Comparison of ENCODE assay signal across 1 cellular context in the genomic region with DNA sequence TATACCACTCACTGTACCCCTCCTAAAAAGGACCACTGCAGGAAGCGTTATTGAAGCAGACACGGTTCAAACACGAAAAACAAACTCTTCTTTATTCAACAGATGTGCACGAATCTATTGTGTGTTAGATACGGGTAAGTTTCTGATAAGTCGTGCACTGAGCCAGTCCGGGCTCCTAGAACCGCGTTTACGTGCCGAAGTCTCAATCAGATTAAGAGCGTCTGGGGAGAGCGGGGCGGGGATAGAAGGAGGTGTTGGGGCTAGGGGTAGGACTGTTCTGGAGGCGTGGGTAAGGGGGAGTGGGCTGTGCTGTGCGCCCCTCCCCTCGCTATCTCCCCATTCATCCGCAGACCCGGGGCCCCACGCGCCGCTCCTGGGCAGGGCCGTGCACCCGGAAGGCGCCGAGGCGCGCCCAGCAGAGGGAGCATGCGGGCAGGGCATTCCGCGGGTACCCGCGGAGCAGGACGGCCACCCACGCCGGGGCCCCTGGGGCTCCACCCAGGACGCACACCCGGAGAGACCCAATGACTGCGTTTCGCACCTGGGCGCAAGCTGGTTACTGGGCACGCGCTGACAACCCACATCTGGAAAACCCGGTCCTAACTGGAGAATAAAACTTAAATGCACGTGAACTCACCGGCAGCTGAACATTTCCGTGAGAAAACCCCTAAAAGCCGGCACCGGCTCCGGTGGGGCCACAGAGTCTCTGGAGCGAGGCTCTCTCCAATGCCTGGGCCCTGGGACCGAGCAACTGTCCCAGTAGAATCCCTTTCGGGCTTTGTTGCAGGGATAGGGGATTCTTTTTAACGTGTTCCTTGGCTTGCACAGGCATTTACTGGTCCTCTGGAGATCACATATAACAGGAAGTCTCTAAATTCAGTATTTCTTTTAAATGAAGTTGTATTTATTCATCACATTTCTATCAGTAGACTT.
TF ChIP-seq lines count a peak whose summit lies in the region.

No MANE protein-coding gene starts in this region.

TF ChIP-seq in HepG2, 621 proteins besides CTCF, POLR2A, EP300 and RAD21 (continued from another document and continues in another):
- 0 out of 2 replicates have a peak, but pooled peaks have one; percentile 35 for TF ChIP-seq ZNF777 (CRISPR knock-in tag; IDR thresholded peaks at IDR 0.05)
- no peak for TF ChIP-seq RELA (CRISPR knock-in tag; IDR thresholded peaks at IDR 0.05)
- TF ChIP-seq HOXA9 (CRISPR knock-in tag; IDR thresholded peaks at IDR 0.05; ENCODE audit: borderline replicate concordance) = peak; percentile 8; the same call in 1 of the 2 replicates
- TF ChIP-seq CCDC6 (CRISPR knock-in tag; IDR thresholded peaks at IDR 0.05) = peak; percentile 47; the same call in 1 of the 2 replicates
- peak; percentile 84; the same call in 1 of the 2 replicates for TF ChIP-seq ZNF335 (CRISPR knock-in tag; IDR thresholded peaks at IDR 0.05)
- TF ChIP-seq WIZ (CRISPR knock-in tag; IDR thresholded peaks at IDR 0.05) = no peak
- no peak for TF ChIP-seq NR3C1 (CRISPR knock-in tag; IDR thresholded peaks at IDR 0.05)
- 0 out of 2 replicates have a peak, but pooled peaks have one; percentile 24 for TF ChIP-seq GABPA (IDR thresholded peaks at IDR 0.05; ENCODE audit: low read depth, low read length)
- TF ChIP-seq GABPA (CRISPR knock-in tag; IDR thresholded peaks at IDR 0.05; ENCODE audit: low read depth) = peak; percentile 21; the same call in 1 of the 2 replicates
- TF ChIP-seq EZH2 (conservative IDR thresholded peaks at IDR 0.05; ENCODE audit: low read depth, low read length) = no peak
- TF ChIP-seq CENPT (CRISPR knock-in tag; IDR thresholded peaks at IDR 0.05; ENCODE audit: low read depth) = peak; percentile 79; the same call in 1 of the 2 replicates
- TF ChIP-seq AGO1 (IDR thresholded peaks at IDR 0.05; ENCODE audit: low read depth, low read length, poor library complexity, severe bottlenecking) = no peak
- no peak for TF ChIP-seq ZFP36 (IDR thresholded peaks at IDR 0.05; ENCODE audit: borderline replicate concordance, low read depth, low read length, partially characterized antibody)
- peak; percentile 72; the same call in 1 of the 2 replicates for TF ChIP-seq ZFX (CRISPR knock-in tag; IDR thresholded peaks at IDR 0.05; ENCODE audit: low read depth)
- no peak for TF ChIP-seq ZNF224 (CRISPR knock-in tag; IDR thresholded peaks at IDR 0.05)
- peak; percentile 90; the same call in 1 of the 2 replicates for TF ChIP-seq MTA1 (CRISPR knock-in tag; IDR thresholded peaks at IDR 0.05; ENCODE audit: borderline replicate concordance)
- TF ChIP-seq MAX (IDR thresholded peaks at IDR 0.05) = peak; percentile 90
- TF ChIP-seq ATAD3A (CRISPR knock-in tag; IDR thresholded peaks at IDR 0.05) = no peak
- peak; percentile 42; the same call in 1 of the 2 replicates for TF ChIP-seq ZNF121 (CRISPR knock-in tag; IDR thresholded peaks at IDR 0.05)
- TF ChIP-seq, protein P1, sequence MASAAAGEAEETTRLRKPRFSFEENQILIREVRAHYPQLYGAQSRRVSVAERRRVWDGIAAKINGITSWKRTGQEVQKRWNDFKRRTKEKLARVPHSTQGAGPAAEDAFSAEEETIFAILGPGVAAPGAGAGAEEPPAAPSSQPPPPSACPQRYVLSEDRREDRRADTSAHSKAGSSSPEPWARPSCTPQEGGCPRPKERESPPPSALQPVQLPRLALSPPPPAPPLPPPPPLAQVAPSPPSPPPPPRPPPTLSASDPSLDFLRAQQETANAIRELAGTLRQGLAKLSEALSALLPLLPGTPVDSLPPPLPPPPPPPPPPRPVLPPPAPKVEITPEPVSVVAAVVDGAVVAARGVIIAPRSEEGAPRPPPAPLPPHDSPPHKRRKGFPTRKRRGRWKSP (CRISPR knock-in tag; IDR thresholded peaks at IDR 0.05) = peak; percentile 32
- TF ChIP-seq ZNF337 (CRISPR knock-in tag; IDR thresholded peaks at IDR 0.05; ENCODE audit: borderline replicate concordance, low read depth) = no peak
- TF ChIP-seq CHCHD3 (CRISPR knock-in tag; IDR thresholded peaks at IDR 0.05) = no peak
- TF ChIP-seq CBX2 (IDR thresholded peaks at IDR 0.05; ENCODE audit: low read depth, low read length) = no peak
- TF ChIP-seq CBX2 (CRISPR knock-in tag; IDR thresholded peaks at IDR 0.05; ENCODE audit: low read depth) = no peak
- TF ChIP-seq HNRNPK (IDR thresholded peaks at IDR 0.05; ENCODE audit: low read depth, low read length, poor library complexity, severe bottlenecking) = peak; percentile 98
- TF ChIP-seq MTA3 (CRISPR knock-in tag; IDR thresholded peaks at IDR 0.05) = no peak
- peak; percentile 73; the same call in 1 of the 2 replicates for TF ChIP-seq HDAC2 (CRISPR knock-in tag; IDR thresholded peaks at IDR 0.05)
- 0 out of 2 replicates have a peak, but pooled peaks have one; percentile 48 for TF ChIP-seq PRMT3 (CRISPR knock-in tag; IDR thresholded peaks at IDR 0.05; ENCODE audit: borderline replicate concordance, low read depth)
- TF ChIP-seq ZBTB39 (CRISPR knock-in tag; IDR thresholded peaks at IDR 0.05) = peak; percentile 80; the same call in 1 of the 2 replicates
- no peak for TF ChIP-seq ZSCAN5A (CRISPR knock-in tag; IDR thresholded peaks at IDR 0.05; ENCODE audit: borderline replicate concordance)
- no peak for TF ChIP-seq E2F1 (CRISPR knock-in tag; IDR thresholded peaks at IDR 0.05)
- no peak for TF ChIP-seq SETDB1 (CRISPR knock-in tag; IDR thresholded peaks at IDR 0.05; ENCODE audit: borderline replicate concordance)
- no peak for TF ChIP-seq ATF7-NPFF (CRISPR knock-in tag; IDR thresholded peaks at IDR 0.05; ENCODE audit: low read depth)
- TF ChIP-seq KLF12 (CRISPR knock-in tag; IDR thresholded peaks at IDR 0.05; ENCODE audit: borderline replicate concordance) = peak; percentile 77; the same call in 1 of the 2 replicates
- TF ChIP-seq ZNF761 (CRISPR knock-in tag; conservative IDR thresholded peaks at IDR 0.05) = 0 out of 2 replicates have a peak, but pooled peaks have one; percentile 46
- 0 out of 2 replicates have a peak, but pooled peaks have one; percentile 72 for TF ChIP-seq TBP (CRISPR knock-in tag; IDR thresholded peaks at IDR 0.05)
- no peak for TF ChIP-seq TOPORS (CRISPR knock-in tag; IDR thresholded peaks at IDR 0.05)
- TF ChIP-seq ZBTB2 (CRISPR knock-in tag; IDR thresholded peaks at IDR 0.05; ENCODE audit: low read depth) = 0 out of 2 replicates have a peak, but pooled peaks have one; percentile 29
- no peak for TF ChIP-seq ZBTB44 (CRISPR knock-in tag; IDR thresholded peaks at IDR 0.05)
- no peak for TF ChIP-seq NR2F1 (CRISPR knock-in tag; IDR thresholded peaks at IDR 0.05)
- TF ChIP-seq FOSL2 (CRISPR knock-in tag; IDR thresholded peaks at IDR 0.05) = peak; percentile 34; the same call in 1 of the 2 replicates
- TF ChIP-seq, protein P2, sequence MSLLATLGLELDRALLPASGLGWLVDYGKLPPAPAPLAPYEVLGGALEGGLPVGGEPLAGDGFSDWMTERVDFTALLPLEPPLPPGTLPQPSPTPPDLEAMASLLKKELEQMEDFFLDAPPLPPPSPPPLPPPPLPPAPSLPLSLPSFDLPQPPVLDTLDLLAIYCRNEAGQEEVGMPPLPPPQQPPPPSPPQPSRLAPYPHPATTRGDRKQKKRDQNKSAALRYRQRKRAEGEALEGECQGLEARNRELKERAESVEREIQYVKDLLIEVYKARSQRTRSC (CRISPR knock-in tag; IDR thresholded peaks at IDR 0.05; ENCODE audit: low read depth) = no peak
- no peak for TF ChIP-seq TEAD2 (CRISPR knock-in tag; IDR thresholded peaks at IDR 0.05)
- TF ChIP-seq, protein P3, sequence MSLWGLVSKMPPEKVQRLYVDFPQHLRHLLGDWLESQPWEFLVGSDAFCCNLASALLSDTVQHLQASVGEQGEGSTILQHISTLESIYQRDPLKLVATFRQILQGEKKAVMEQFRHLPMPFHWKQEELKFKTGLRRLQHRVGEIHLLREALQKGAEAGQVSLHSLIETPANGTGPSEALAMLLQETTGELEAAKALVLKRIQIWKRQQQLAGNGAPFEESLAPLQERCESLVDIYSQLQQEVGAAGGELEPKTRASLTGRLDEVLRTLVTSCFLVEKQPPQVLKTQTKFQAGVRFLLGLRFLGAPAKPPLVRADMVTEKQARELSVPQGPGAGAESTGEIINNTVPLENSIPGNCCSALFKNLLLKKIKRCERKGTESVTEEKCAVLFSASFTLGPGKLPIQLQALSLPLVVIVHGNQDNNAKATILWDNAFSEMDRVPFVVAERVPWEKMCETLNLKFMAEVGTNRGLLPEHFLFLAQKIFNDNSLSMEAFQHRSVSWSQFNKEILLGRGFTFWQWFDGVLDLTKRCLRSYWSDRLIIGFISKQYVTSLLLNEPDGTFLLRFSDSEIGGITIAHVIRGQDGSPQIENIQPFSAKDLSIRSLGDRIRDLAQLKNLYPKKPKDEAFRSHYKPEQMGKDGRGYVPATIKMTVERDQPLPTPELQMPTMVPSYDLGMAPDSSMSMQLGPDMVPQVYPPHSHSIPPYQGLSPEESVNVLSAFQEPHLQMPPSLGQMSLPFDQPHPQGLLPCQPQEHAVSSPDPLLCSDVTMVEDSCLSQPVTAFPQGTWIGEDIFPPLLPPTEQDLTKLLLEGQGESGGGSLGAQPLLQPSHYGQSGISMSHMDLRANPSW (CRISPR knock-in tag; IDR thresholded peaks at IDR 0.05; ENCODE audit: borderline replicate concordance) = 0 out of 2 replicates have a peak, but pooled peaks have one; percentile 7
- no peak for TF ChIP-seq GPN1 (CRISPR knock-in tag; IDR thresholded peaks at IDR 0.05; ENCODE audit: borderline replicate concordance)
- TF ChIP-seq ZNF841 (CRISPR knock-in tag; IDR thresholded peaks at IDR 0.05; ENCODE audit: borderline replicate concordance) = no peak
- no peak for TF ChIP-seq ZNF207 (IDR thresholded peaks at IDR 0.05; ENCODE audit: borderline replicate concordance)
- no peak for TF ChIP-seq SOX6 (IDR thresholded peaks at IDR 0.05)
- peak; percentile 60 for TF ChIP-seq SOX6 (CRISPR knock-in tag; IDR thresholded peaks at IDR 0.05)
- TF ChIP-seq ZFY (CRISPR knock-in tag; IDR thresholded peaks at IDR 0.05) = peak; percentile 67
- no peak; the same call in 1 of the 2 replicates for TF ChIP-seq ZBTB38 (CRISPR knock-in tag; IDR thresholded peaks at IDR 0.05)
- TF ChIP-seq ZNF576 (CRISPR knock-in tag; IDR thresholded peaks at IDR 0.05) = no peak
- peak; percentile 45; the same call in 1 of the 2 replicates for TF ChIP-seq POLR2AphosphoS2 (IDR thresholded peaks at IDR 0.05; ENCODE audit: low read depth, low read length)
- TF ChIP-seq ZFP62 (CRISPR knock-in tag; IDR thresholded peaks at IDR 0.05) = no peak
